ENCODE assay signal across 1 cellular context in genomic region chr3:120568624-120569023, GRCh38.
TF ChIP-seq lines count a peak whose summit lies in the region.

No MANE protein-coding gene starts in this region.

TF ChIP-seq in K562, 482 proteins besides CTCF, POLR2A, EP300 and RAD21 (continued from another document):
- no peak for TF ChIP-seq JUN (IDR thresholded peaks at IDR 0.05; ENCODE audit: borderline replicate concordance, low read depth, low read length)
- TF ChIP-seq JUN (CRISPR knock-in tag; IDR thresholded peaks at IDR 0.05; ENCODE audit: borderline replicate concordance) = no peak
- TF ChIP-seq SNAPC5 (CRISPR knock-in tag; IDR thresholded peaks at IDR 0.05) = no peak
- TF ChIP-seq TBP (optimal IDR thresholded peaks at IDR 0.05; ENCODE audit: low read depth, low read length) = peak; percentile 64
